ENCODE assay signal across 22 cellular contexts in the genomic region with DNA sequence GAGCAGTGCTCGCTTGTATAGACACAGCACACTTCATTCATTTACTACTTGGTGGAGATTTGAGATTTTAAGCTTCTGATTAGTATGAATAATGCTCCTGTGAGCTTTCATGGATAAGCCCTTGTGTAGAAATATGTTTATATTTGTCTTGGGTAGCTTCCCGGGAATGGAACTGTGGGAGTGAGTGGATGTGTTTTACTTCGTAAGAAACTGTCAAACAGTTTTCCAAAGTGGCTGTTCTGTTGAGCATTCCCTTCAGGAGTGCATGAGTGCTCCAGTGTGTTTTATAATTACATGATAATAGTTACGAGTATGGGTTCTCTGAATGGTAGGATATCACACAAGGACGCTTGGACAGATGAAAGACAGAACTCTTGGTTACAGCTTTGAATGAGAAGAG. TPM values are rescaled to one million over a fixed set of nuclear protein-coding genes. Genes with fewer than 3 reads are reported as not detected.
"Had no signal": no experiment of that assay in that cellular context is flagged by ENCODE, and none has a peak within 500 bp of the region (broad histone marks: within the 10 kb centered on the region; RNA-seq: fewer than 3 reads in every experiment).

No MANE protein-coding gene starts in this region.

- H3K4me1 Mint-ChIP-seq: activated naive CD4-positive, alpha-beta T cell treated with anti-CD3 and anti-CD28 coated beads, Interleukin-2, amount 50 U/mL, for 24 hours; naive thymus-derived CD4-positive, alpha-beta T cell had no signal

- H3K9me3 ChIP-seq: ascending aorta, esophagus muscularis mucosa had no signal

- ATAC-seq: naive thymus-derived CD4-positive, alpha-beta T cell had no signal

- H3K4me1 ChIP-seq: ascending aorta, tibial artery had no signal

- H3K27me3 ChIP-seq: ascending aorta, esophagus muscularis mucosa, tibial artery had no signal

- DNase-seq: activated CD4-positive, alpha-beta T cell treated with anti-CD3 and anti-CD28 coated beads, Interleukin-2, amount 50 U/mL, for 1 hour; activated CD4-positive, CD25-positive, alpha-beta regulatory T cell treated with anti-CD3 and anti-CD28 coated beads, Interleukin-2, amount 50 U/mL, for 72 hours; activated CD8-positive, alpha-beta memory T cell treated with anti-CD3 and anti-CD28 coated beads, Interleukin-2, amount 50 U/mL, for 48 hours; activated effector memory CD4-positive, alpha-beta T cell treated with anti-CD3 and anti-CD28 coated beads, Interleukin-2, amount 50 U/mL, for 16 hours; activated T-cell treated with anti-CD3 and anti-CD28 coated beads, Interleukin-2, amount 50 U/mL, for 48 hours; effector CD8-positive, alpha-beta T cell; foreskin fibroblast; hypothalamus; mesendoderm; naive thymus-derived CD4-positive, alpha-beta T cell; stimulated activated CD4-positive, alpha-beta T cell treated with anti-CD3 and anti-CD28 coated beads, Interleukin-12 subunit alpha, Interleukin-12 subunit beta, amount 100 ng/mL, for 4 hours; stimulated activated CD4-positive, alpha-beta T cell treated with anti-CD3 and anti-CD28 coated beads, Interleukin-1b, Interleukin-23, amount 100 ng/mL, for 48 hours; stimulated activated naive CD4-positive, alpha-beta T cell treated with Interleukin-2 at 50 U/mL for 16 hours; substantia nigra; tibial artery had no signal

- H3K27ac Mint-ChIP-seq: activated naive CD4-positive, alpha-beta T cell treated with anti-CD3 and anti-CD28 coated beads, Interleukin-2, amount 50 U/mL, for 24 hours; dendritic cell treated with granulocyte-macrophage colony-stimulating factor and Interleukin-4, amounts not matched to agents 40 ng/mL and 50 ng/mL, for 4 days; naive thymus-derived CD4-positive, alpha-beta T cell; T-helper 1 cell treated with Interleukin-12 subunit alpha and Interleukin-12 subunit beta and Interleukin-4 antibody, amounts not matched to agents 30 μg/mL and 1 μg/mL, for 36 hours had no signal

- H3K36me3 Mint-ChIP-seq: activated naive CD4-positive, alpha-beta T cell treated with anti-CD3 and anti-CD28 coated beads, Interleukin-2, amount 50 U/mL, for 24 hours; naive thymus-derived CD4-positive, alpha-beta T cell had no signal

- H3K27ac ChIP-seq: ascending aorta, esophagus muscularis mucosa, tibial artery had no signal

- H3K9me3 Mint-ChIP-seq: dendritic cell treated with granulocyte-macrophage colony-stimulating factor and Interleukin-4, amounts not matched to agents 40 ng/mL and 50 ng/mL, for 4 days; T-helper 1 cell treated with Interleukin-12 subunit alpha and Interleukin-12 subunit beta and Interleukin-4 antibody, amounts not matched to agents 30 μg/mL and 1 μg/mL, for 36 hours had no signal

- H3K36me3 ChIP-seq: ascending aorta, esophagus muscularis mucosa, tibial artery had no signal

- H3K4me3 Mint-ChIP-seq: activated naive CD4-positive, alpha-beta T cell treated with anti-CD3 and anti-CD28 coated beads, Interleukin-2, amount 50 U/mL, for 24 hours; dendritic cell treated with granulocyte-macrophage colony-stimulating factor and Interleukin-4, amounts not matched to agents 40 ng/mL and 50 ng/mL, for 4 days; naive thymus-derived CD4-positive, alpha-beta T cell; T-helper 1 cell treated with Interleukin-12 subunit alpha and Interleukin-12 subunit beta and Interleukin-4 antibody, amounts not matched to agents 30 μg/mL and 1 μg/mL, for 36 hours had no signal

- H3K4me3 ChIP-seq: ascending aorta, esophagus muscularis mucosa, tibial artery had no signal

RNA-seq across cellular contexts. Expression of a gene that starts 49.4 kb away (rescaled TPM):
- total RNA-seq: ascending aorta; endothelial cell of umbilical vein; naive thymus-derived CD4-positive, alpha-beta T cell had no signal
- polyA plus RNA-seq: endothelial cell of umbilical vein; keratinocyte; naive thymus-derived CD4-positive, alpha-beta T cell had no signal
